In genomic region chr1:64471724-64472276, GRCh38 we compare ENCODE assay signal across 9 cellular contexts. TPM values are rescaled to one million over a fixed set of nuclear protein-coding genes. Genes with fewer than 3 reads are reported as not detected.
DNase-seq lines count a peak whose midpoint lies in the region; FAIRE-seq and TF ChIP-seq lines count a peak whose summit lies in the region.
"Had no signal": no experiment of that assay in that cellular context is flagged by ENCODE, and none has a peak within 500 bp of the region (broad histone marks: within the 10 kb centered on the region; RNA-seq: fewer than 3 reads in every experiment).

No MANE protein-coding gene starts in this region.

- peaks cover 14% of the 10 kb centered on the region for H3K4me1 ChIP-seq in adipocyte (ENCODE audit: control insufficient read depth, insufficient read depth, low read length)
- H3K4me1 ChIP-seq in kidney (ENCODE audit: control insufficient read depth in 1 of 2, insufficient read depth in 1 of 2, low read depth in 1 of 2, low read length in 2 of 2): peaks cover 15 to 17% of the 10 kb centered on the region in 2 donors
- peaks cover 5% of the 10 kb centered on the region for H3K4me1 ChIP-seq in thymus (ENCODE audit: control insufficient read depth, insufficient read depth, low read length)

- H3K9me3 Mint-ChIP-seq in activated CD4-positive, alpha-beta memory T cell treated with anti-CD3 and anti-CD28 coated beads for 36 hours: no peaks in the 10 kb centered on the region
- no peaks in the 10 kb centered on the region for H3K9me3 Mint-ChIP-seq in activated CD4-positive, alpha-beta memory T cell treated with anti-CD3 and anti-CD28 coated beads, Interleukin-2, amount 10 ng/mL, durations not matched to agents 7 days and 5 days

- peaks cover 48% of the 10 kb centered on the region for H3K27me3 Mint-ChIP-seq in activated CD4-positive, alpha-beta memory T cell treated with anti-CD3 and anti-CD28 coated beads for 36 hours
- H3K27me3 Mint-ChIP-seq in activated CD4-positive, alpha-beta memory T cell treated with anti-CD3 and anti-CD28 coated beads, Interleukin-2, amount 10 ng/mL, durations not matched to agents 7 days and 5 days: peaks cover 53% of the 10 kb centered on the region

- H3K27ac Mint-ChIP-seq in activated CD4-positive, alpha-beta memory T cell treated with anti-CD3 and anti-CD28 coated beads for 36 hours: no peak overlapping the region
- H3K27ac Mint-ChIP-seq in activated CD4-positive, alpha-beta memory T cell treated with anti-CD3 and anti-CD28 coated beads, Interleukin-2, amount 10 ng/mL, durations not matched to agents 7 days and 5 days: no peak overlapping the region

- FAIRE-seq in kidney (lab: Jason Lieb, UNC): no peak

- H3K4me1 Mint-ChIP-seq in activated CD4-positive, alpha-beta memory T cell treated with anti-CD3 and anti-CD28 coated beads for 36 hours (ENCODE audit: low read depth): peaks cover 12% of the 10 kb centered on the region
- H3K4me1 Mint-ChIP-seq in activated CD4-positive, alpha-beta memory T cell treated with anti-CD3 and anti-CD28 coated beads, Interleukin-2, amount 10 ng/mL, durations not matched to agents 7 days and 5 days: peaks cover 11% of the 10 kb centered on the region

- POLR2A ChIA-PET in activated CD4-positive, alpha-beta memory T cell treated with anti-CD3 and anti-CD28 coated beads for 36 hours (lab: Charles Lee): no interaction called here
- POLR2A ChIA-PET in activated CD4-positive, alpha-beta memory T cell treated with anti-CD3 and anti-CD28 coated beads, Interleukin-2, amount 10 ng/mL, durations not matched to agents 7 days and 5 days (lab: Charles Lee): no interaction called here

- no peaks in the 10 kb centered on the region for H3K27me3 ChIP-seq in adipocyte (replicated peaks; ENCODE audit: control insufficient read depth, insufficient read depth, low read length)
- peaks cover 46% of the 10 kb centered on the region for H3K27me3 ChIP-seq in thymus (ENCODE audit: control insufficient read depth, insufficient read depth)

- peak overlapping the region; percentile 35 for H3K4me3 Mint-ChIP-seq in activated CD4-positive, alpha-beta memory T cell treated with anti-CD3 and anti-CD28 coated beads for 36 hours
- H3K4me3 Mint-ChIP-seq in activated CD4-positive, alpha-beta memory T cell treated with anti-CD3 and anti-CD28 coated beads, Interleukin-2, amount 10 ng/mL, durations not matched to agents 7 days and 5 days: no peak overlapping the region

- H3K36me3 ChIP-seq in adipocyte (ENCODE audit: control insufficient read depth, insufficient read depth, low read length, severe bottlenecking): no peaks in the 10 kb centered on the region
- H3K36me3 ChIP-seq in kidney (ENCODE audit: control insufficient read depth in 1 of 2, insufficient read depth in 2 of 2, low read length in 2 of 2): no peaks in the 10 kb centered on the region
- no peaks in the 10 kb centered on the region for H3K36me3 ChIP-seq in thymus (ENCODE audit: control insufficient read depth, insufficient read depth)

- H3K9ac ChIP-seq in adipocyte (ENCODE audit: low read length) (peak overlapping the region; percentile 86), kidney (ENCODE audit: low read length in 2 of 2) (peak overlapping the region in 1 of 2 donors; percentile 63)

- H3K4me3 ChIP-seq in adipocyte (ENCODE audit: low read length): peak overlapping the region; percentile 88
- peak overlapping the region; percentile 74 to 86 for H3K4me3 ChIP-seq in kidney (ENCODE audit: low read length in 2 of 2)
- peak overlapping the region; percentile 64 for H3K4me3 ChIP-seq in thymus (ENCODE audit: low read length)

- peak overlapping the region; percentile 46 to 78 for H3K27ac ChIP-seq in kidney (ENCODE audit: low read depth in 2 of 2, low read length in 2 of 2)
- H3K27ac ChIP-seq in thymus (ENCODE audit: low read depth): no peak overlapping the region

- TF ChIP-seq CTCF in kidney (IDR thresholded peaks at IDR 0.05; ENCODE audit: borderline replicate concordance, extremely low read depth, insufficient read depth): no peak

- CTCF ChIA-PET in activated CD4-positive, alpha-beta memory T cell treated with anti-CD3 and anti-CD28 coated beads for 36 hours (lab: Charles Lee): no interaction called here
- CTCF ChIA-PET in activated CD4-positive, alpha-beta memory T cell treated with anti-CD3 and anti-CD28 coated beads, Interleukin-2, amount 10 ng/mL, durations not matched to agents 7 days and 5 days (lab: Charles Lee): no interaction called here

- intact Hi-C loops in activated CD4-positive, alpha-beta memory T cell treated with anti-CD3 and anti-CD28 coated beads for 36 hours (cut with micrococcal nuclease): loop anchor here (5.0 to 10.0 kb wide), 4 partner anchors 36 to 356 kb away; no protein-coding TSS in a partner anchor
- intact Hi-C loops in kidney (cut with DNase I): no loop called here

- H3K36me3 Mint-ChIP-seq in activated CD4-positive, alpha-beta memory T cell treated with anti-CD3 and anti-CD28 coated beads for 36 hours: no peaks in the 10 kb centered on the region
- no peaks in the 10 kb centered on the region for H3K36me3 Mint-ChIP-seq in activated CD4-positive, alpha-beta memory T cell treated with anti-CD3 and anti-CD28 coated beads, Interleukin-2, amount 10 ng/mL, durations not matched to agents 7 days and 5 days (ENCODE audit: low read depth)

- WGBS in thymus: 68% methylated on average over 14 of the region's 14 CpGs

- H3K9me3 ChIP-seq in adipocyte (ENCODE audit: control insufficient read depth, low read length) (no peaks in the 10 kb centered on the region), kidney (ENCODE audit: control insufficient read depth in 1 of 2, low read length in 2 of 2) (no peaks in the 10 kb centered on the region), thymus (ENCODE audit: control insufficient read depth) (no peaks in the 10 kb centered on the region)

- no peak for DNase-seq in activated CD4-positive, alpha-beta memory T cell treated with anti-CD3 and anti-CD28 coated beads for 36 hours
- no peak for DNase-seq in activated CD4-positive, alpha-beta memory T cell treated with anti-CD3 and anti-CD28 coated beads, Interleukin-2, amount 10 ng/mL, durations not matched to agents 7 days and 5 days
- DNase-seq in adipocyte (ENCODE audit: low read depth) (peak; percentile 52), kidney (no peak), occipital lobe (lab: John Stamatoyannopoulos, UW) (no peak), retina (no peak), 8988T (no peak)
- DNase-seq: NCI-H2029 had no signal

RNA-seq across cellular contexts. Expression of gene CACHD1, which starts 1.9 kb away (rescaled TPM):
- total RNA-seq in activated CD4-positive, alpha-beta memory T cell treated with anti-CD3 and anti-CD28 coated beads for 36 hours: under 1 TPM; 0.27 to 0.33 TPM
- total RNA-seq in activated CD4-positive, alpha-beta memory T cell treated with anti-CD3 and anti-CD28 coated beads, Interleukin-2, amount 10 ng/mL, durations not matched to agents 7 days and 5 days: under 1 TPM in 1 of 2 experiments, not detected in 1; 0.05 TPM
- 8.2 TPM for total RNA-seq in kidney
- 3.9 TPM for polyA plus RNA-seq in kidney (ENCODE audit: insufficient read depth, low read depth, low replicate concordance)
- polyA plus RNA-seq in thymus: 12.9 TPM
- 14.3 TPM for total RNA-seq in occipital lobe
